32 cellular contexts compared by ENCODE assay signal in the genomic region with DNA sequence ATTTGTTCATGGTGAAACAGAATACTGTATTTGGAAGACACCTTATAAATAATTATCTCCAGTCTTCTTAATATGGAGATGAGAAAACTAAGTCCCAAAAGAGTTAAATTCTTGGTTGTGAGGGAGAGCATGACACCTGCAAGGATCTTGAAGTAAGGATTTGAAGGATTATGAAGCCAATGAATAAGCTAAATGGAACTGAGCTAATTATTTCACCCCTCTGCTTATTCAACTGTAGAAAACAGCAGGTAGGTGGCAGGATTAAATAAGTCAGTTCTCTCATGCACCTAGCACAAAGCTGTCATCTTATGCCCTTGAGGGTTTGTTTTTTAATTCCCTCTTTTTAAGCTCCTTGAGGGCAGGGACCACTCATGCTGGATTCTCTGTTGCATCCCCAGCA.
"Had no signal": no experiment of that assay in that cellular context is flagged by ENCODE, and none has a peak within 500 bp of the region (broad histone marks: within the 10 kb centered on the region; RNA-seq: fewer than 3 reads in every experiment).

No MANE protein-coding gene starts in this region.

- H3K9me3 Mint-ChIP-seq: activated CD4-positive, alpha-beta memory T cell treated with anti-CD3 and anti-CD28 coated beads, Interleukin-2, amount 10 ng/mL, durations not matched to agents 7 days and 5 days; activated CD4-positive, alpha-beta T cell treated with anti-CD3 and anti-CD28 coated beads, Interleukin-2, amount 10 ng/mL, durations not matched to agents 7 days and 5 days; activated naive CD4-positive, alpha-beta T cell treated with anti-CD3 and anti-CD28 coated beads, Interleukin-2, amount 10 ng/mL, durations not matched to agents 7 days and 5 days; activated naive CD4-positive, alpha-beta T cell treated with anti-CD3 and anti-CD28 coated beads, Interleukin-2, amount 50 U/mL, for 24 hours; activated naive CD8-positive, alpha-beta T cell treated with anti-CD3 and anti-CD28 coated beads, Interleukin-2, amount 10 ng/mL, durations not matched to agents 7 days and 5 days; activated naive CD8-positive, alpha-beta T cell treated with anti-CD3 and anti-CD28 coated beads, Interleukin-2, amount 50 U/mL, for 24 hours; activated T-cell treated with anti-CD3 and anti-CD28 coated beads, Interleukin-2, amount 50 U/mL, for 24 hours; activated T-helper 2 cell treated with anti-CD3 and anti-CD28 coated beads, Interferon-gamma antibody, Interleukin-2, Interleukin-4, amounts not matched to agents 10 μg/mL and 5 μg/mL and 100 μg/mL, durations not matched to agents 14 hours and 24 hours and 36 hours; WTC11 had no signal

- H3K4me3 ChIP-seq: ascending aorta, cardiac muscle cell had no signal

- H3K27ac Mint-ChIP-seq: activated CD4-positive, alpha-beta memory T cell treated with anti-CD3 and anti-CD28 coated beads, Interleukin-2, amount 10 ng/mL, durations not matched to agents 7 days and 5 days; activated CD4-positive, alpha-beta T cell treated with anti-CD3 and anti-CD28 coated beads for 36 hours; activated CD4-positive, alpha-beta T cell treated with anti-CD3 and anti-CD28 coated beads, Interleukin-2, amount 10 ng/mL, durations not matched to agents 7 days and 5 days; activated CD8-positive, alpha-beta memory T cell treated with anti-CD3 and anti-CD28 coated beads, Interleukin-2, amount 10 ng/mL, durations not matched to agents 7 days and 5 days; activated CD8-positive, alpha-beta T cell treated with anti-CD3 and anti-CD28 coated beads, Interleukin-2, amount 10 ng/mL, durations not matched to agents 7 days and 5 days; activated naive CD4-positive, alpha-beta T cell treated with anti-CD3 and anti-CD28 coated beads, Interleukin-2, amount 10 ng/mL, durations not matched to agents 7 days and 5 days; activated naive CD4-positive, alpha-beta T cell treated with anti-CD3 and anti-CD28 coated beads, Interleukin-2, amount 50 U/mL, for 24 hours; activated naive CD8-positive, alpha-beta T cell; activated naive CD8-positive, alpha-beta T cell treated with anti-CD3 and anti-CD28 coated beads, Interleukin-2, amount 10 ng/mL, durations not matched to agents 7 days and 5 days; activated naive CD8-positive, alpha-beta T cell treated with anti-CD3 and anti-CD28 coated beads, Interleukin-2, amount 50 U/mL, for 24 hours; activated T-cell treated with anti-CD3 and anti-CD28 coated beads, Interleukin-2, amount 50 U/mL, for 24 hours; activated T-helper 2 cell treated with anti-CD3 and anti-CD28 coated beads, Interferon-gamma antibody, Interleukin-2, Interleukin-4, amounts not matched to agents 10 μg/mL and 5 μg/mL and 100 μg/mL, durations not matched to agents 14 hours and 24 hours and 36 hours; T-helper 17 cell; WTC11 had no signal

- H3K36me3 ChIP-seq: ascending aorta, cardiac muscle cell had no signal

- DNase-seq: activated CD4-positive, alpha-beta memory T cell treated with anti-CD3 and anti-CD28 coated beads, Interleukin-2, amount 10 ng/mL, durations not matched to agents 7 days and 5 days; activated CD4-positive, alpha-beta T cell treated with anti-CD3 and anti-CD28 coated beads for 1 hour; activated CD4-positive, alpha-beta T cell treated with anti-CD3 and anti-CD28 coated beads for 36 hours; activated CD4-positive, alpha-beta T cell treated with anti-CD3 and anti-CD28 coated beads for 48 hours; activated CD4-positive, alpha-beta T cell treated with anti-CD3 and anti-CD28 coated beads, Interleukin-2, amount 10 ng/mL, durations not matched to agents 7 days and 5 days; activated CD4-positive, alpha-beta T cell treated with anti-CD3 and anti-CD28 coated beads, Interleukin-2, amount 50 U/mL, for 48 hours; activated CD4-positive, CD25-positive, alpha-beta regulatory T cell; activated CD8-positive, alpha-beta memory T cell treated with anti-CD3 and anti-CD28 coated beads for 24 hours; activated CD8-positive, alpha-beta memory T cell treated with anti-CD3 and anti-CD28 coated beads, Interleukin-2, amount 10 ng/mL, durations not matched to agents 7 days and 5 days; activated CD8-positive, alpha-beta memory T cell treated with anti-CD3 and anti-CD28 coated beads, Interleukin-2, amount 50 U/mL, for 48 hours; activated CD8-positive, alpha-beta T cell treated with anti-CD3 and anti-CD28 coated beads, Interleukin-2, amount 10 ng/mL, durations not matched to agents 7 days and 5 days; activated effector memory CD4-positive, alpha-beta T cell treated with Interleukin-2 at 50 U/mL for 16 hours; activated gamma-delta T cell; activated naive CD4-positive, alpha-beta T cell treated with anti-CD3 and anti-CD28 coated beads, Interleukin-2, amount 10 ng/mL, durations not matched to agents 7 days and 5 days; activated naive CD4-positive, alpha-beta T cell treated with Interleukin-2 at 50 U/mL for 16 hours; activated naive CD8-positive, alpha-beta T cell treated with anti-CD3 and anti-CD28 coated beads, Interleukin-2, amount 10 ng/mL, durations not matched to agents 7 days and 5 days; activated naive CD8-positive, alpha-beta T cell treated with anti-CD3 and anti-CD28 coated beads, Interleukin-2, amount 50 U/mL, for 24 hours; activated T-cell treated with anti-CD3 and anti-CD28 coated beads, Interleukin-2, amount 50 U/mL, for 24 hours; activated T-cell treated with anti-CD3 and anti-CD28 coated beads, Interleukin-2, amount 50 U/mL, for 48 hours; amygdala; anterior cingulate cortex; caudate nucleus; T-helper 17 cell had no signal

- H3K27me3 ChIP-seq: ascending aorta, cardiac muscle cell had no signal

- H3K27me3 Mint-ChIP-seq: activated CD4-positive, alpha-beta T cell treated with anti-CD3 and anti-CD28 coated beads for 36 hours; activated CD8-positive, alpha-beta memory T cell treated with anti-CD3 and anti-CD28 coated beads, Interleukin-2, amount 10 ng/mL, durations not matched to agents 7 days and 5 days; activated naive CD4-positive, alpha-beta T cell treated with anti-CD3 and anti-CD28 coated beads, Interleukin-2, amount 10 ng/mL, durations not matched to agents 7 days and 5 days; activated naive CD4-positive, alpha-beta T cell treated with anti-CD3 and anti-CD28 coated beads, Interleukin-2, amount 50 U/mL, for 24 hours; activated naive CD8-positive, alpha-beta T cell; activated naive CD8-positive, alpha-beta T cell treated with anti-CD3 and anti-CD28 coated beads, Interleukin-2, amount 10 ng/mL, durations not matched to agents 7 days and 5 days; activated naive CD8-positive, alpha-beta T cell treated with anti-CD3 and anti-CD28 coated beads, Interleukin-2, amount 50 U/mL, for 24 hours; activated T-cell treated with anti-CD3 and anti-CD28 coated beads, Interleukin-2, amount 50 U/mL, for 24 hours had no signal

- H3K27ac ChIP-seq: cardiac muscle cell, VCaP had no signal

- H3K4me3 Mint-ChIP-seq: activated CD4-positive, alpha-beta memory T cell treated with anti-CD3 and anti-CD28 coated beads, Interleukin-2, amount 10 ng/mL, durations not matched to agents 7 days and 5 days; activated CD4-positive, alpha-beta T cell treated with anti-CD3 and anti-CD28 coated beads for 36 hours; activated CD4-positive, alpha-beta T cell treated with anti-CD3 and anti-CD28 coated beads, Interleukin-2, amount 10 ng/mL, durations not matched to agents 7 days and 5 days; activated CD8-positive, alpha-beta memory T cell treated with anti-CD3 and anti-CD28 coated beads, Interleukin-2, amount 10 ng/mL, durations not matched to agents 7 days and 5 days; activated CD8-positive, alpha-beta T cell treated with anti-CD3 and anti-CD28 coated beads, Interleukin-2, amount 10 ng/mL, durations not matched to agents 7 days and 5 days; activated naive CD4-positive, alpha-beta T cell treated with anti-CD3 and anti-CD28 coated beads, Interleukin-2, amount 10 ng/mL, durations not matched to agents 7 days and 5 days; activated naive CD4-positive, alpha-beta T cell treated with anti-CD3 and anti-CD28 coated beads, Interleukin-2, amount 50 U/mL, for 24 hours; activated naive CD8-positive, alpha-beta T cell; activated naive CD8-positive, alpha-beta T cell treated with anti-CD3 and anti-CD28 coated beads, Interleukin-2, amount 10 ng/mL, durations not matched to agents 7 days and 5 days; activated naive CD8-positive, alpha-beta T cell treated with anti-CD3 and anti-CD28 coated beads, Interleukin-2, amount 50 U/mL, for 24 hours; activated T-cell treated with anti-CD3 and anti-CD28 coated beads, Interleukin-2, amount 50 U/mL, for 24 hours; brain; T-helper 17 cell; WTC11 had no signal

- ATAC-seq: activated CD4-positive, alpha-beta T cell treated with anti-CD3 and anti-CD28 coated beads for 36 hours; activated CD4-positive, CD25-positive, alpha-beta regulatory T cell treated with anti-CD3 and anti-CD28 coated beads, Interleukin-2, amount 50 U/mL, for 24 hours; activated CD8-positive, alpha-beta memory T cell treated with anti-CD3 and anti-CD28 coated beads, Interleukin-2, amount 10 ng/mL, durations not matched to agents 7 days and 5 days; activated CD8-positive, alpha-beta T cell treated with anti-CD3 and anti-CD28 coated beads, Interleukin-2, amount 10 ng/mL, durations not matched to agents 7 days and 5 days; activated naive CD8-positive, alpha-beta T cell treated with anti-CD3 and anti-CD28 coated beads, Interleukin-2, amount 50 U/mL, for 24 hours; T-helper 17 cell; WTC11 had no signal

- H3K4me1 Mint-ChIP-seq: activated CD4-positive, alpha-beta memory T cell treated with anti-CD3 and anti-CD28 coated beads, Interleukin-2, amount 10 ng/mL, durations not matched to agents 7 days and 5 days; activated CD4-positive, alpha-beta T cell treated with anti-CD3 and anti-CD28 coated beads for 36 hours; activated CD4-positive, alpha-beta T cell treated with anti-CD3 and anti-CD28 coated beads, Interleukin-2, amount 10 ng/mL, durations not matched to agents 7 days and 5 days; activated CD8-positive, alpha-beta memory T cell treated with anti-CD3 and anti-CD28 coated beads, Interleukin-2, amount 10 ng/mL, durations not matched to agents 7 days and 5 days; activated naive CD4-positive, alpha-beta T cell treated with anti-CD3 and anti-CD28 coated beads, Interleukin-2, amount 10 ng/mL, durations not matched to agents 7 days and 5 days; activated naive CD4-positive, alpha-beta T cell treated with anti-CD3 and anti-CD28 coated beads, Interleukin-2, amount 50 U/mL, for 24 hours; activated naive CD8-positive, alpha-beta T cell treated with anti-CD3 and anti-CD28 coated beads, Interleukin-2, amount 10 ng/mL, durations not matched to agents 7 days and 5 days; activated naive CD8-positive, alpha-beta T cell treated with anti-CD3 and anti-CD28 coated beads, Interleukin-2, amount 50 U/mL, for 24 hours had no signal

- H3K36me3 Mint-ChIP-seq: activated CD8-positive, alpha-beta memory T cell treated with anti-CD3 and anti-CD28 coated beads, Interleukin-2, amount 10 ng/mL, durations not matched to agents 7 days and 5 days; activated naive CD4-positive, alpha-beta T cell treated with anti-CD3 and anti-CD28 coated beads, Interleukin-2, amount 10 ng/mL, durations not matched to agents 7 days and 5 days; activated naive CD4-positive, alpha-beta T cell treated with anti-CD3 and anti-CD28 coated beads, Interleukin-2, amount 50 U/mL, for 24 hours; activated naive CD8-positive, alpha-beta T cell; activated naive CD8-positive, alpha-beta T cell treated with anti-CD3 and anti-CD28 coated beads, Interleukin-2, amount 10 ng/mL, durations not matched to agents 7 days and 5 days; brain; WTC11 had no signal

- H3K9me3 ChIP-seq: ascending aorta had no signal
